31 cellular contexts compared by ENCODE assay signal in genomic region chr4:92519727-92520126, GRCh38.
"Had no signal": no experiment of that assay in that cellular context is flagged by ENCODE, and none has a peak within 500 bp of the region (broad histone marks: within the 10 kb centered on the region; RNA-seq: fewer than 3 reads in every experiment).

No MANE protein-coding gene starts in this region.

- H3K36me3 ChIP-seq: ascending aorta, breast epithelium, SJCRH30, WERI-Rb-1 had no signal

- H3K27ac Mint-ChIP-seq: activated CD4-positive, alpha-beta T cell treated with anti-CD3 and anti-CD28 coated beads, Interleukin-2, amount 10 ng/mL, durations not matched to agents 24 days and 14 days; activated CD8-positive, alpha-beta T cell treated with anti-CD3 and anti-CD28 coated beads for 36 hours; activated naive CD8-positive, alpha-beta T cell treated with anti-CD3 and anti-CD28 coated beads for 36 hours; activated T-cell treated with anti-CD3 and anti-CD28 coated beads, Interleukin-2, amount 50 U/mL, for 72 hours; activated T-helper 17 cell treated with anti-CD3 and anti-CD28 coated beads, Interleukin-2, amount 50 U/mL, for 72 hours had no signal

- DNase-seq: activated CD4-positive, alpha-beta T cell treated with anti-CD3 and anti-CD28 coated beads, Interleukin-2, amount 10 ng/mL, durations not matched to agents 24 days and 14 days; activated CD4-positive, alpha-beta T cell treated with anti-CD3 and anti-CD28 coated beads, Interleukin-2, amount 50 U/mL, for 4 hours; activated CD8-positive, alpha-beta T cell treated with anti-CD3 and anti-CD28 coated beads for 36 hours; activated effector memory CD4-positive, alpha-beta T cell treated with anti-CD3 and anti-CD28 coated beads, Interleukin-2, amount 50 U/mL, for 16 hours; activated naive CD4-positive, alpha-beta T cell; activated naive CD4-positive, alpha-beta T cell treated with anti-CD3 and anti-CD28 coated beads, Interleukin-2, amount 50 U/mL, for 16 hours; activated naive CD8-positive, alpha-beta T cell treated with anti-CD3 and anti-CD28 coated beads for 36 hours; activated T-cell treated with anti-CD3 and anti-CD28 coated beads, Interleukin-2, amount 50 U/mL, for 1 hour; activated T-cell treated with anti-CD3 and anti-CD28 coated beads, Interleukin-2, amount 50 U/mL, for 72 hours; amniotic stem cell; cerebellar nuclear complex; Karpas-422; NCI-H1105; NCI-H1417 treated with DMSO at 0.1 percent for 48 hours; NCI-H187 treated with DMSO at 0.1 percent for 48 hours; NCI-H2081; NCI-H2171 treated with DMSO at 0.1 percent for 48 hours; NCI-H2227 treated with DMSO at 0.1 percent for 48 hours; NCI-H446; NCI-H524; NCI-H69; NK-92 treated with Interleukin-12 subunit alpha and Interleukin-12 subunit beta, amount 100 ng/mL, for 24 hours; OCI-M1; SHP77; SJCRH30; T1000; WERI-Rb-1 had no signal

- H3K9me3 ChIP-seq: ascending aorta, breast epithelium, SJCRH30 had no signal

- H3K4me1 ChIP-seq: ascending aorta, breast epithelium, SJCRH30 had no signal

- H3K27me3 Mint-ChIP-seq: activated CD4-positive, alpha-beta T cell treated with anti-CD3 and anti-CD28 coated beads, Interleukin-2, amount 10 ng/mL, durations not matched to agents 24 days and 14 days; activated CD8-positive, alpha-beta T cell treated with anti-CD3 and anti-CD28 coated beads for 36 hours; activated naive CD8-positive, alpha-beta T cell treated with anti-CD3 and anti-CD28 coated beads for 36 hours; activated T-helper 17 cell treated with anti-CD3 and anti-CD28 coated beads, Interleukin-2, amount 50 U/mL, for 72 hours had no signal

- H3K9me3 Mint-ChIP-seq: activated CD4-positive, alpha-beta T cell treated with anti-CD3 and anti-CD28 coated beads, Interleukin-2, amount 10 ng/mL, durations not matched to agents 24 days and 14 days had no signal

- H3K27me3 ChIP-seq: ascending aorta, breast epithelium, SJCRH30 had no signal

- H3K4me1 Mint-ChIP-seq: activated CD4-positive, alpha-beta T cell treated with anti-CD3 and anti-CD28 coated beads, Interleukin-2, amount 10 ng/mL, durations not matched to agents 24 days and 14 days; activated naive CD8-positive, alpha-beta T cell treated with anti-CD3 and anti-CD28 coated beads for 36 hours; activated T-helper 17 cell treated with anti-CD3 and anti-CD28 coated beads, Interleukin-2, amount 50 U/mL, for 72 hours had no signal

- ATAC-seq: activated CD8-positive, alpha-beta T cell treated with anti-CD3 and anti-CD28 coated beads for 36 hours; activated T-cell treated with anti-CD3 and anti-CD28 coated beads, Interleukin-2, amount 50 U/mL, for 72 hours; activated T-helper 17 cell treated with anti-CD3 and anti-CD28 coated beads, Interleukin-2, amount 50 U/mL, for 72 hours had no signal

- H3K4me3 Mint-ChIP-seq: activated CD4-positive, alpha-beta T cell treated with anti-CD3 and anti-CD28 coated beads, Interleukin-2, amount 10 ng/mL, durations not matched to agents 24 days and 14 days; activated CD8-positive, alpha-beta T cell treated with anti-CD3 and anti-CD28 coated beads for 36 hours; activated naive CD8-positive, alpha-beta T cell treated with anti-CD3 and anti-CD28 coated beads for 36 hours; activated T-cell treated with anti-CD3 and anti-CD28 coated beads, Interleukin-2, amount 50 U/mL, for 72 hours; activated T-helper 17 cell treated with anti-CD3 and anti-CD28 coated beads, Interleukin-2, amount 50 U/mL, for 72 hours had no signal

- H3K27ac ChIP-seq: ascending aorta, breast epithelium, SJCRH30, SK-N-MC, WERI-Rb-1 had no signal

- H3K36me3 Mint-ChIP-seq: activated naive CD8-positive, alpha-beta T cell treated with anti-CD3 and anti-CD28 coated beads for 36 hours had no signal

- H3K4me3 ChIP-seq: ascending aorta, breast epithelium, SJCRH30, SK-N-MC had no signal
